ENCODE assay signal across 10 cellular contexts in the genomic region with DNA sequence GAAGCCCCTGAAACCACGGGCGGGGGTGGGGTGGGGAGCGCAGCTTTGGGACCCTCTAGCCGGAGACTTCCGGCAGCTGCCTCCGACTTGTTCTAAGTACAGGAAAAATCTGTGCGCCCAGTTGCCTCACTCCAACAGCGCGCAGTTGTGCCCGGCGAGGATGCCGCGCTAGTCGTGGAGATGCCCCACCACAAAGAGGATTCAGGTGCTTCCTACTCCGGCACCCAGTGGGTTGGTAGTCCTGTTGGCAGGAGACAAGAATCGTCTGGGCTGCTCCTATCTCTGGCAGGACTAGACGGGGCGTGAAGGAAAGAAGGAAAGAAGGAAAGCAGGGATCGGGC. TPM values are rescaled to one million over a fixed set of nuclear protein-coding genes. Genes with fewer than 3 reads are reported as not detected.
DNase-seq lines count a peak whose midpoint lies in the region; ATAC-seq and TF ChIP-seq lines count a peak whose summit lies in the region.
"Had no signal": no experiment of that assay in that cellular context is flagged by ENCODE, and none has a peak within 500 bp of the region (broad histone marks: within the 10 kb centered on the region; RNA-seq: fewer than 3 reads in every experiment).

No MANE protein-coding gene starts in this region.

- no peak for ATAC-seq in naive thymus-derived CD8-positive, alpha-beta T cell

- no peak overlapping the region for H3K27ac Mint-ChIP-seq in naive thymus-derived CD8-positive, alpha-beta T cell

- H3K4me3 ChIP-seq in BE2C (ENCODE audit: low read depth, low read length) (peak overlapping the region; percentile 49), GM12875 (ENCODE audit: low read depth, low read length) (peak overlapping the region; percentile 61), adipocyte (ENCODE audit: low read length) (no peak overlapping the region), brain microvascular endothelial cell (ENCODE audit: low read depth, low read length) (no peak overlapping the region)

- peak overlapping the region; percentile 61 to 87 (median 76) for H3K4me3 Mint-ChIP-seq in naive thymus-derived CD8-positive, alpha-beta T cell

- TF ChIP-seq CTCF in BE2C (IDR thresholded peaks at IDR 0.05; ENCODE audit: low read depth, low read length) (no peak), GM12875 (IDR thresholded peaks at IDR 0.05; ENCODE audit: borderline replicate concordance, insufficient read depth, low read depth, low read length) (no peak), brain microvascular endothelial cell (IDR thresholded peaks at IDR 0.05; ENCODE audit: low read depth, low read length, missing control alignments) (no peak)

- H3K36me3 Mint-ChIP-seq in naive thymus-derived CD8-positive, alpha-beta T cell: no peaks in the 10 kb centered on the region

- no peak for DNase-seq in BE2C
- peak; percentile 1 for DNase-seq in adipocyte (ENCODE audit: low read depth)
- no peak for DNase-seq in naive thymus-derived CD8-positive, alpha-beta T cell
- no peak for DNase-seq in cerebellum (ENCODE audit: low spot score)
- no peak for DNase-seq in brain microvascular endothelial cell
- no peak for DNase-seq in NCI-H226
- no peak for DNase-seq in cerebellar cortex (ENCODE audit: low spot score)
- DNase-seq: NCI-H2227 treated with DMSO at 0.1 percent for 48 hours had no signal

- no peaks in the 10 kb centered on the region for H3K4me1 ChIP-seq in BE2C
- no peaks in the 10 kb centered on the region for H3K4me1 ChIP-seq in adipocyte (ENCODE audit: control insufficient read depth, insufficient read depth, low read length)

- H3K27me3 ChIP-seq in BE2C: peaks cover 66% of the 10 kb centered on the region
- H3K27me3 ChIP-seq in adipocyte (replicated peaks; ENCODE audit: control insufficient read depth, insufficient read depth, low read length): peaks cover 62% of the 10 kb centered on the region
- peaks cover 32% of the 10 kb centered on the region for H3K27me3 ChIP-seq in brain microvascular endothelial cell (replicated peaks)

- POLR2A ChIA-PET in naive thymus-derived CD8-positive, alpha-beta T cell (lab: Charles Lee): no interaction called here

- H3K36me3 ChIP-seq in BE2C (no peaks in the 10 kb centered on the region), adipocyte (ENCODE audit: control insufficient read depth, insufficient read depth, low read length, severe bottlenecking) (no peaks in the 10 kb centered on the region), brain microvascular endothelial cell (replicated peaks) (no peaks in the 10 kb centered on the region)

- H3K9me3 ChIP-seq in BE2C: no peaks in the 10 kb centered on the region
- H3K9me3 ChIP-seq in adipocyte (ENCODE audit: control insufficient read depth, low read length): no peaks in the 10 kb centered on the region

- no peak overlapping the region for H3K9ac ChIP-seq in adipocyte (ENCODE audit: low read length)

- peaks cover 19 to 51% (median 36%) of the 10 kb centered on the region in 5 donors for H3K27me3 Mint-ChIP-seq in naive thymus-derived CD8-positive, alpha-beta T cell

- no peak overlapping the region for H3K27ac ChIP-seq in brain microvascular endothelial cell

- peaks cover 4 to 20% (median 17%) of the 10 kb centered on the region in 4 donors for H3K4me1 Mint-ChIP-seq in naive thymus-derived CD8-positive, alpha-beta T cell

- in situ Hi-C loops in brain microvascular endothelial cell (cut with HindIII; ENCODE audit: low pct_ligation_motif_present, low sequenced_read_pairs): no loop called here

- H3K9me3 Mint-ChIP-seq in naive thymus-derived CD8-positive, alpha-beta T cell: no peaks in the 10 kb centered on the region

RNA-seq across cellular contexts. Expression of a gene that starts 0.5 kb away (rescaled TPM):
- polyA plus RNA-seq in BE2C (2012; ENCODE audit: insufficient read depth, insufficient read length, low read depth): 19.5 TPM
- total RNA-seq in naive thymus-derived CD8-positive, alpha-beta T cell: not detected
- polyA plus RNA-seq in naive thymus-derived CD8-positive, alpha-beta T cell: not detected
- total RNA-seq in cerebellum: 10.5 TPM
- total RNA-seq: renal cortical epithelial cell had no signal

Comparison
In these comparisons a context has a peak if more than half of its experiments do, and no peak if none do; other contexts are left out.
1. H3K4me3 ChIP-seq: peak in BE2C (single experiment) and GM12875 (single experiment); none in adipocyte (single experiment) and brain microvascular endothelial cell (single experiment).
2. RNA of a gene that starts 0.5 kb away (total RNA-seq): 10.5 TPM in cerebellum (single experiment); not detected in naive thymus-derived CD8-positive, alpha-beta T cell; every median in the first group is over 10 times any median in the second.